Comparison of ENCODE assay signal across 9 cellular contexts in the genomic region with DNA sequence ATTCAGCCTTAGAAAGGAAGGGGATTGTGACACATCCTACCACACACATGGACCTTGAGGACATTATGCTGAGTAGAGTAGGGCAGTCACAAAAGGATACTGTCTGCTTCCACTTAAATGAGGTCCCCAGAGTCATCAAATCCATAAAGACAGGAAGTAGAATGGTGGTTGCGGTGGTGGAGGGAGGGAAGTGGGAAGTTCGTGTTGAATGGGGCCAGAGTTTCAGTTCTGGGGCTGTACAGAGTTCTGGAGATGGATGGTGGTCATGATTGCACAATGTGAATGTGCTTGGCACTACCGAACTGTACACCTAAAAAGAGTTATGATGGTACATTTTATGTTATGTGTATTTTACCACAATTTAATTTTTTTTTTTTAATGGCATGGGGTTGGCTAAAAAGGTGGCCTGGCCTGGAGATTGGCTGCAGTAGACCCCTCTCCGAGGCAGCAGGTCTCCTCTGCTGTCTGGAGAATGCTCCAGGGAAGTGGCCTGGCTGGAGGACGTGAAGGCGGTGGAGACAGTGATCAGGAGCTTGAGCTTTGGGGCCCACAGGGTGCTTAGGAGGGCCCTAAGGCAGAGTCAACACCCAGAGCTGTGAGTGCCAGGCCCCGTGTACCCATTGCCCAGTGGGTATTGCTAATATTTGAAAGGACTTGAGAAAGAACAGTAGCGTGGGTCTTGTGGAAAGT. TPM values are rescaled to one million over a fixed set of nuclear protein-coding genes. Genes with fewer than 3 reads are reported as not detected.
DNase-seq lines count a peak whose midpoint lies in the region; ATAC-seq, FAIRE-seq and TF ChIP-seq lines count a peak whose summit lies in the region.
"Had no signal": no experiment of that assay in that cellular context is flagged by ENCODE, and none has a peak within 500 bp of the region (broad histone marks: within the 10 kb centered on the region; RNA-seq: fewer than 3 reads in every experiment).

No MANE protein-coding gene starts in this region.

- no peak overlapping the region for H3K27ac ChIP-seq in CD4-positive, alpha-beta memory T cell (ENCODE audit: low read depth, low read length)
- peak overlapping the region; percentile 44 to 67 (median 54) for H3K27ac ChIP-seq in Peyer's patch
- H3K27ac ChIP-seq in osteoblast (ENCODE audit: low read depth, low read length), result peak overlapping the region; percentile 57

- TF ChIP-seq POLR2A in Peyer's patch (IDR thresholded peaks at IDR 0.05), result no peak

- peaks cover 51 to 70% of the 10 kb centered on the region in 2 donors for H3K36me3 Mint-ChIP-seq in CD4-positive, alpha-beta memory T cell
- peaks cover 31% of the 10 kb centered on the region for H3K36me3 Mint-ChIP-seq in endothelial cell (ENCODE audit: low read depth, unreplicated experiment)

- peaks cover 9% of the 10 kb centered on the region for H3K4me1 ChIP-seq in CD4-positive, alpha-beta memory T cell (ENCODE audit: insufficient read depth, low read length)
- H3K4me1 ChIP-seq in Peyer's patch, result peaks cover 0 to 14% (median 2%) of the 10 kb centered on the region in 4 donors
- H3K4me1 ChIP-seq in osteoblast (ENCODE audit: insufficient read depth, low read length), result peaks cover 17% of the 10 kb centered on the region

- no peaks in the 10 kb centered on the region for H3K27me3 ChIP-seq in CD4-positive, alpha-beta memory T cell (ENCODE audit: insufficient read depth, low read length)
- no peaks in the 10 kb centered on the region for H3K27me3 ChIP-seq in Peyer's patch
- no peaks in the 10 kb centered on the region for H3K27me3 ChIP-seq in osteoblast (ENCODE audit: insufficient read depth, low read length)

- H3K9me3 ChIP-seq in CD4-positive, alpha-beta memory T cell (ENCODE audit: control insufficient read depth in 1 of 2, low read length in 2 of 2), result no peaks in the 10 kb centered on the region
- H3K9me3 ChIP-seq in Peyer's patch, result no peaks in the 10 kb centered on the region
- H3K9me3 ChIP-seq in osteoblast (ENCODE audit: low read depth, low read length), result no peaks in the 10 kb centered on the region

- H3K4me3 Mint-ChIP-seq in CD4-positive, alpha-beta memory T cell, result no peak overlapping the region
- peak overlapping the region; percentile 56 for H3K4me3 Mint-ChIP-seq in endothelial cell (ENCODE audit: unreplicated experiment)

- peaks cover 10% of the 10 kb centered on the region for H4K20me1 ChIP-seq in osteoblast (ENCODE audit: insufficient read depth, low read length)

- H3K4me3 ChIP-seq in CD4-positive, alpha-beta memory T cell (ENCODE audit: low read length in 2 of 2), result no peak overlapping the region
- H3K4me3 ChIP-seq in Peyer's patch, result no peak overlapping the region
- no peak overlapping the region for H3K4me3 ChIP-seq in osteoblast (ENCODE audit: insufficient read depth, low read length)

- no peak for ATAC-seq in HG02973 (IDR thresholded peaks at IDR 0.05; ENCODE audit: unreplicated experiment)

- POLR2A ChIA-PET in CD4-positive, alpha-beta memory T cell (lab: Charles Lee; ENCODE audit: partially characterized antibody), result interaction anchor here (0.8 kb wide), 1 partner anchor 72 kb away, joined by 3 read pairs; no protein-coding TSS in a partner anchor

- FAIRE-seq in HTR-8/SVneo (lab: Jason Lieb, UNC), result no peak

- no peaks in the 10 kb centered on the region for H3K9me3 Mint-ChIP-seq in CD4-positive, alpha-beta memory T cell
- no peaks in the 10 kb centered on the region for H3K9me3 Mint-ChIP-seq in endothelial cell (ENCODE audit: unreplicated experiment)

- intact Hi-C loops in CD4-positive, alpha-beta memory T cell (cut with micrococcal nuclease), result no loop called here

- no peak for DNase-seq in CD4-positive, alpha-beta memory T cell
- DNase-seq in Peyer's patch (peak in 1 of 3 donors; percentile 37), endothelial cell (ENCODE audit: low spot score) (no peak), osteoblast (ENCODE audit: insufficient read length, low spot score, missing footprints) (no peak), HK-2 (ENCODE audit: unreplicated experiment) (no peak), HTR-8/SVneo (ENCODE audit: insufficient read length, low spot score) (no peak), NCI-H226 (no peak)
- DNase-seq: activated CD8-positive, alpha-beta memory T cell treated with anti-CD3 and anti-CD28 coated beads for 24 hours had no signal

- H3K27ac Mint-ChIP-seq in CD4-positive, alpha-beta memory T cell, result peak overlapping the region in 5 of 7 donors; percentile 19 to 87 (median 63)
- peak overlapping the region; percentile 26 for H3K27ac Mint-ChIP-seq in endothelial cell (ENCODE audit: unreplicated experiment)

- H2AFZ ChIP-seq in osteoblast (ENCODE audit: low read length), result no peak overlapping the region

- no peaks in the 10 kb centered on the region for H3K27me3 Mint-ChIP-seq in CD4-positive, alpha-beta memory T cell
- H3K27me3 Mint-ChIP-seq in endothelial cell (ENCODE audit: unreplicated experiment), result no peaks in the 10 kb centered on the region

- peaks cover 49% of the 10 kb centered on the region for H3K36me3 ChIP-seq in CD4-positive, alpha-beta memory T cell (ENCODE audit: insufficient read depth, low read length)
- peaks cover 0 to 94% (median 3%) of the 10 kb centered on the region in 3 donors for H3K36me3 ChIP-seq in Peyer's patch
- H3K36me3 ChIP-seq in osteoblast (ENCODE audit: insufficient read depth, low read length), result peaks cover 78% of the 10 kb centered on the region

- peaks cover 6 to 17% (median 12%) of the 10 kb centered on the region in 4 donors for H3K4me1 Mint-ChIP-seq in CD4-positive, alpha-beta memory T cell
- peaks cover 7% of the 10 kb centered on the region for H3K4me1 Mint-ChIP-seq in endothelial cell (ENCODE audit: unreplicated experiment)

- TF ChIP-seq CTCF in Peyer's patch (IDR thresholded peaks at IDR 0.05) (no peak), endothelial cell (IDR thresholded peaks at IDR 0.05; ENCODE audit: unreplicated experiment) (no peak), osteoblast (IDR thresholded peaks at IDR 0.05; ENCODE audit: extremely low read depth, low read depth, low read length) (no peak)

- H3K4me2 ChIP-seq in osteoblast (ENCODE audit: insufficient read depth, low read length), result no peak overlapping the region

- CTCF ChIA-PET in CD4-positive, alpha-beta memory T cell (lab: Charles Lee; ENCODE audit: partially characterized antibody), result interaction anchor here (2.0 to 3.6 kb wide), 2 partner anchors 11 to 72 kb away, joined by 5 to 24 read pairs; no protein-coding TSS in a partner anchor

- H3K79me2 ChIP-seq in osteoblast (ENCODE audit: insufficient read depth, low read length), result peaks cover 16% of the 10 kb centered on the region

RNA-seq across cellular contexts. Expression of a gene that starts 30.4 kb away (rescaled TPM):
- total RNA-seq in CD4-positive, alpha-beta memory T cell, result 10 to 100 TPM; 20.7 to 22.9 TPM
- polyA plus RNA-seq in CD4-positive, alpha-beta memory T cell, result 10 to 100 TPM in 1 of 2 donors, 1 to 10 TPM in 1; 8.7 to 24.3 TPM
- total RNA-seq in Peyer's patch (10 to 100 TPM; 53.7 to 96.3 (median 67.6) TPM), endothelial cell (ENCODE audit: unreplicated experiment) (32.1 TPM), osteoblast (60.1 and 63.1 TPM in 2 replicates)

RNA-seq across cellular contexts. Expression of a gene that starts 46.2 kb away (rescaled TPM):
- total RNA-seq in CD4-positive, alpha-beta memory T cell, result 100 to 1,000 TPM; 110 to 112 TPM
- 10 to 100 TPM; 49.2 to 66.5 TPM for polyA plus RNA-seq in CD4-positive, alpha-beta memory T cell
- 100 to 1,000 TPM in 1 of 4 donors, 10 to 100 TPM in 3; 64.4 to 116 (median 94.7) TPM for total RNA-seq in Peyer's patch
- total RNA-seq in endothelial cell (ENCODE audit: unreplicated experiment), result 35.5 TPM
- 29.3 and 34.2 TPM in 2 replicates for total RNA-seq in osteoblast

RNA-seq across cellular contexts. Expression of a gene that starts 57.9 kb away (rescaled TPM):
- total RNA-seq in CD4-positive, alpha-beta memory T cell, result 1 to 10 TPM; 1.3 to 1.6 TPM
- polyA plus RNA-seq in CD4-positive, alpha-beta memory T cell, result under 1 TPM; 0.56 to 0.98 TPM
- 1 to 10 TPM in 3 of 4 donors, not detected in 1; 1.9 to 4.4 (median 2.5) TPM for total RNA-seq in Peyer's patch
- total RNA-seq in endothelial cell (ENCODE audit: unreplicated experiment), result 3.3 TPM
- 3.2 and 4.0 TPM in 2 replicates for total RNA-seq in osteoblast
